In the genomic region with DNA sequence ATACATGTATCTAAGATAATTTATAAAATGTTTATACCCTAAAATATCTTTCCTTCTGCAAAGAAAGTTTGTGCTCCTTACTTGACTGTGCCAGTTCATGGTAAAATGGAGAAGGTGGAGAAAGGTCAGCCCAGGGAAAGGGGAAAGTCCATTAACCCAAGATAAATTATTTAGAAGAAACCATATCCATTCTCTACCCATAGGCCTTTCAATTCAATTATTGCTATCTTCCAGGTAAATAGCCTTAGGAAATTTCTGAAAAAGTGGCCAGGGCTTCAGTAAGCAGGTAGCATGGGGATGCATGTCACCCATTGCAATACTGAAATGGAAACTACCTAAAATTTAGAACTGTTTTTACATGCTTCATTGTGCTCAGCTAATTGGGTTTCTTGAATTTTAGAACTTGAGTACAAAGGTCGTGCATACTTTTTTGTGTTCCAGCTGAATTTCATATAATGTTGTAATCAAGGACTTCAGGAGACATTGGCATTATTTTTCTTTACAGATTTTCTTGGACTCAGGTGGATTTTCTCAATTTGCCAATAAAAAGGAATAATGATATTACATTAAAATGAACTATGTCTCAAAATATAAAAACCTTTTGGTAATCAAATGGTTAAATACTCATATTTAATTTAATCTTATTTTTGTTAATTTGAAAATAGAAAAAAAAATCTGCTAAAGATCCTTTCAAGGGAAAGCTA, we compare ENCODE assay signal across 21 cellular contexts.
DNase-seq lines count a peak whose midpoint lies in the region; ATAC-seq, FAIRE-seq and TF ChIP-seq lines count a peak whose summit lies in the region.
"Had no signal": no experiment of that assay in that cellular context is flagged by ENCODE, and none has a peak within 500 bp of the region (broad histone marks: within the 10 kb centered on the region; RNA-seq: fewer than 3 reads in every experiment).

No MANE protein-coding gene starts in this region.

- H3K9me3 ChIP-seq in HepG2 (ENCODE audit: low read length) = no peaks in the 10 kb centered on the region; the same call in 1 of the 2 replicates
- H3K9me3 ChIP-seq: A549, neutrophil had no signal

- peak; percentile 28 for FAIRE-seq in GM19239 (lab: Jason Lieb, UNC)
- FAIRE-seq in HepG2 (lab: Jason Lieb, UNC) = no peak
- FAIRE-seq: A549, urothelium cell line had no signal

- no peak overlapping the region for H3K4me2 ChIP-seq in HepG2 (ENCODE audit: low read depth, low read length)
- H3K4me2 ChIP-seq: A549 had no signal

- 12% methylated on average over 1 of the region's 1 CpG for WGBS in HepG2 (ENCODE audit: low lambda C conversion rate)

- no peak overlapping the region for H3K4me3 Mint-ChIP-seq in activated T-helper 2 cell treated with anti-CD3 and anti-CD28 coated beads, Interferon-gamma antibody, Interleukin-2, Interleukin-4, amounts not matched to agents 10 μg/mL and 5 μg/mL and 100 μg/mL, durations not matched to agents 14 hours and 24 hours and 36 hours (ENCODE audit: low read depth)
- H3K4me3 Mint-ChIP-seq: CD14-positive monocyte; dendritic cell treated with granulocyte-macrophage colony-stimulating factor and Interleukin-4, amounts not matched to agents 40 ng/mL and 50 ng/mL, for 4 days; T-cell had no signal

- H3K27me3 Mint-ChIP-seq in activated T-helper 2 cell treated with anti-CD3 and anti-CD28 coated beads, Interferon-gamma antibody, Interleukin-2, Interleukin-4, amounts not matched to agents 10 μg/mL and 5 μg/mL and 100 μg/mL, durations not matched to agents 14 hours and 24 hours and 36 hours (ENCODE audit: low read depth) = no peaks in the 10 kb centered on the region
- H3K27me3 Mint-ChIP-seq: dendritic cell treated with granulocyte-macrophage colony-stimulating factor and Interleukin-4, amounts not matched to agents 40 ng/mL and 50 ng/mL, for 4 days had no signal

- H3K36me3 Mint-ChIP-seq in activated T-helper 2 cell treated with anti-CD3 and anti-CD28 coated beads, Interferon-gamma antibody, Interleukin-2, Interleukin-4, amounts not matched to agents 10 μg/mL and 5 μg/mL and 100 μg/mL, durations not matched to agents 14 hours and 24 hours and 36 hours (ENCODE audit: low read depth) = no peaks in the 10 kb centered on the region
- H3K36me3 Mint-ChIP-seq: CD14-positive monocyte, T-cell had no signal

- no peak overlapping the region for H3K9ac ChIP-seq in HepG2 (ENCODE audit: insufficient read depth, low read depth, low read length)

- in situ Hi-C loops in HepG2 (cut with HindIII; ENCODE audit: extremely low pct_ligation_motif_present, low pct_unique_long_range_greater_than_20kb) = no loop called here

- H3K4me1 ChIP-seq in HepG2 (ENCODE audit: insufficient read depth, low read length) = no peaks in the 10 kb centered on the region; the same call in 1 of the 2 replicates
- H3K4me1 ChIP-seq: A549 had no signal

- CTCF ChIA-PET in HepG2 (lab: Yijun Ruan, JAX; ENCODE audit: low intra/inter-chr PET ratio, low total read pairs) = no interaction called here

- H3K27me3 ChIP-seq in GM06990 (replicated peaks; ENCODE audit: control insufficient read depth, insufficient read depth, low read length) = no peaks in the 10 kb centered on the region
- H3K27me3 ChIP-seq in HepG2 (ENCODE audit: control insufficient read depth in 1 of 2, insufficient read depth in 2 of 2, low read length in 2 of 2) = no peaks in the 10 kb centered on the region
- H3K27me3 ChIP-seq: neutrophil had no signal

- TF ChIP-seq POLR2A in HepG2 (IDR thresholded peaks at IDR 0.05; ENCODE audit: insufficient read depth in 1 of 2, low read depth in 2 of 2, low read length in 2 of 2) = no peak

- peak; percentile 36 for ATAC-seq in HG02884 (IDR thresholded peaks at IDR 0.05; ENCODE audit: unreplicated experiment)
- no peak for ATAC-seq in HepG2
- ATAC-seq in HG02623 (IDR thresholded peaks at IDR 0.05; ENCODE audit: unreplicated experiment) = no peak
- ATAC-seq: A549, T-cell had no signal

- BruUV-seq in HepG2 (replicated peaks; lab: Mats Ljungman, UMichigan) = no TSS peak

- no peak overlapping the region for H2AFZ ChIP-seq in HepG2 (ENCODE audit: low read length)

- intact Hi-C loops in HepG2 (cut with micrococcal nuclease; ENCODE audit: unreplicated experiment) = no loop called here
- intact Hi-C loops in activated T-helper 2 cell treated with anti-CD3 and anti-CD28 coated beads, Interferon-gamma antibody, Interleukin-2, Interleukin-4, amounts not matched to agents 10 μg/mL and 5 μg/mL and 100 μg/mL, durations not matched to agents 14 hours and 24 hours and 36 hours (cut with micrococcal nuclease) = no loop called here

- POLR2A ChIA-PET in HepG2 (lab: Yijun Ruan, JAX) = no interaction called here

- TF ChIP-seq RAD21 in HepG2 (CRISPR knock-in tag; IDR thresholded peaks at IDR 0.05) = no peak

- no peaks in the 10 kb centered on the region for H4K20me1 ChIP-seq in HepG2 (ENCODE audit: insufficient read depth, low read length)

- H3K36me3 ChIP-seq in GM06990 (ENCODE audit: control insufficient read depth, insufficient read depth, low read length) = no peaks in the 10 kb centered on the region
- no peaks in the 10 kb centered on the region for H3K36me3 ChIP-seq in HepG2 (replicated peaks in 1 of 2; ENCODE audit: control insufficient read depth in 1 of 2, insufficient read depth in 2 of 2, low read length in 2 of 2)
- H3K36me3 ChIP-seq: neutrophil had no signal

- H3K4me3 ChIP-seq in GM06990 (replicated peaks; ENCODE audit: low read depth, low read length) (no peak overlapping the region), HepG2 (replicated peaks in 1 of 3; ENCODE audit: insufficient read depth in 1 of 3, low read depth in 2 of 3, low read length in 3 of 3) (no peak overlapping the region)
- H3K4me3 ChIP-seq: A549 had no signal

- H3K4me1 Mint-ChIP-seq in activated T-helper 2 cell treated with anti-CD3 and anti-CD28 coated beads, Interferon-gamma antibody, Interleukin-2, Interleukin-4, amounts not matched to agents 10 μg/mL and 5 μg/mL and 100 μg/mL, durations not matched to agents 14 hours and 24 hours and 36 hours (ENCODE audit: low read depth) = no peaks in the 10 kb centered on the region

- TF ChIP-seq EP300 in HepG2 (IDR thresholded peaks at IDR 0.05; ENCODE audit: low read depth in 2 of 2, low read length in 2 of 2) (no peak), HepG2 (CRISPR knock-in tag; IDR thresholded peaks at IDR 0.05; ENCODE audit: borderline replicate concordance) (no peak)

- H3K27ac Mint-ChIP-seq in activated T-helper 2 cell treated with anti-CD3 and anti-CD28 coated beads, Interferon-gamma antibody, Interleukin-2, Interleukin-4, amounts not matched to agents 10 μg/mL and 5 μg/mL and 100 μg/mL, durations not matched to agents 14 hours and 24 hours and 36 hours = no peak overlapping the region
- H3K27ac Mint-ChIP-seq: CD14-positive monocyte; dendritic cell treated with granulocyte-macrophage colony-stimulating factor and Interleukin-4, amounts not matched to agents 40 ng/mL and 50 ng/mL, for 4 days; T-cell had no signal

- peak overlapping the region; percentile 21 for H3K27ac ChIP-seq in VCaP
- H3K27ac ChIP-seq in HepG2 (ENCODE audit: extremely low read length, insufficient read depth, low read length) = no peak overlapping the region
- H3K27ac ChIP-seq: A549, neutrophil had no signal

- TF ChIP-seq CTCF in GM06990 (IDR thresholded peaks at IDR 0.05; ENCODE audit: insufficient read depth, low read length, poor library complexity, severe bottlenecking) = no peak
- TF ChIP-seq CTCF in VCaP (conservative IDR thresholded peaks at IDR 0.05) = no peak
- TF ChIP-seq CTCF in HepG2 (CRISPR knock-in tag; IDR thresholded peaks at IDR 0.05) = no peak

- H3K9me3 Mint-ChIP-seq in activated T-helper 2 cell treated with anti-CD3 and anti-CD28 coated beads, Interferon-gamma antibody, Interleukin-2, Interleukin-4, amounts not matched to agents 10 μg/mL and 5 μg/mL and 100 μg/mL, durations not matched to agents 14 hours and 24 hours and 36 hours = no peaks in the 10 kb centered on the region

- no peaks in the 10 kb centered on the region for H3K79me2 ChIP-seq in HepG2 (ENCODE audit: insufficient read depth, low read length)

- DNase-seq in GM06990 (ENCODE audit: extremely low read depth, insufficient read length) (peak; percentile 42), GM19239 (ENCODE audit: insufficient read length, low spot score) (no peak), HepG2 (ENCODE audit: low spot score) (no peak), dermis blood vessel endothelial cell (no peak)
- DNase-seq in activated T-helper 2 cell treated with anti-CD3 and anti-CD28 coated beads, Interferon-gamma antibody, Interleukin-2, Interleukin-4, amounts not matched to agents 10 μg/mL and 5 μg/mL and 100 μg/mL, durations not matched to agents 14 hours and 24 hours and 36 hours (ENCODE audit: low spot score) = no peak
- DNase-seq: amniotic stem cell, DMS 273 treated with DMSO at 0.1 percent for 48 hours, hippocampal formation, NCI-H1048, NCI-H2081, NCI-H510A, SHP77 treated with DMSO at 0.1 percent for 48 hours, T-cell had no signal

TF ChIP-seq in HepG2, 621 proteins besides CTCF, POLR2A, EP300 and RAD21 (continues in another document):
- no peak for TF ChIP-seq NKX3-1 (CRISPR knock-in tag; IDR thresholded peaks at IDR 0.05)
- no peak for TF ChIP-seq ZFP37 (CRISPR knock-in tag; IDR thresholded peaks at IDR 0.05; ENCODE audit: borderline replicate concordance)
- no peak for TF ChIP-seq NBN (conservative IDR thresholded peaks at IDR 0.05)
- no peak for TF ChIP-seq ZNF619 (CRISPR knock-in tag; IDR thresholded peaks at IDR 0.05)
- no peak for TF ChIP-seq TARDBP (CRISPR knock-in tag; IDR thresholded peaks at IDR 0.05)
- TF ChIP-seq, protein P1, sequence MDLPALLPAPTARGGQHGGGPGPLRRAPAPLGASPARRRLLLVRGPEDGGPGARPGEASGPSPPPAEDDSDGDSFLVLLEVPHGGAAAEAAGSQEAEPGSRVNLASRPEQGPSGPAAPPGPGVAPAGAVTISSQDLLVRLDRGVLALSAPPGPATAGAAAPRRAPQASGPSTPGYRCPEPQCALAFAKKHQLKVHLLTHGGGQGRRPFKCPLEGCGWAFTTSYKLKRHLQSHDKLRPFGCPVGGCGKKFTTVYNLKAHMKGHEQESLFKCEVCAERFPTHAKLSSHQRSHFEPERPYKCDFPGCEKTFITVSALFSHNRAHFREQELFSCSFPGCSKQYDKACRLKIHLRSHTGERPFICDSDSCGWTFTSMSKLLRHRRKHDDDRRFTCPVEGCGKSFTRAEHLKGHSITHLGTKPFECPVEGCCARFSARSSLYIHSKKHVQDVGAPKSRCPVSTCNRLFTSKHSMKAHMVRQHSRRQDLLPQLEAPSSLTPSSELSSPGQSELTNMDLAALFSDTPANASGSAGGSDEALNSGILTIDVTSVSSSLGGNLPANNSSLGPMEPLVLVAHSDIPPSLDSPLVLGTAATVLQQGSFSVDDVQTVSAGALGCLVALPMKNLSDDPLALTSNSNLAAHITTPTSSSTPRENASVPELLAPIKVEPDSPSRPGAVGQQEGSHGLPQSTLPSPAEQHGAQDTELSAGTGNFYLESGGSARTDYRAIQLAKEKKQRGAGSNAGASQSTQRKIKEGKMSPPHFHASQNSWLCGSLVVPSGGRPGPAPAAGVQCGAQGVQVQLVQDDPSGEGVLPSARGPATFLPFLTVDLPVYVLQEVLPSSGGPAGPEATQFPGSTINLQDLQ (CRISPR knock-in tag; IDR thresholded peaks at IDR 0.05) = no peak
- TF ChIP-seq ZNF251 (CRISPR knock-in tag; IDR thresholded peaks at IDR 0.05) = no peak
